In the genomic region with DNA sequence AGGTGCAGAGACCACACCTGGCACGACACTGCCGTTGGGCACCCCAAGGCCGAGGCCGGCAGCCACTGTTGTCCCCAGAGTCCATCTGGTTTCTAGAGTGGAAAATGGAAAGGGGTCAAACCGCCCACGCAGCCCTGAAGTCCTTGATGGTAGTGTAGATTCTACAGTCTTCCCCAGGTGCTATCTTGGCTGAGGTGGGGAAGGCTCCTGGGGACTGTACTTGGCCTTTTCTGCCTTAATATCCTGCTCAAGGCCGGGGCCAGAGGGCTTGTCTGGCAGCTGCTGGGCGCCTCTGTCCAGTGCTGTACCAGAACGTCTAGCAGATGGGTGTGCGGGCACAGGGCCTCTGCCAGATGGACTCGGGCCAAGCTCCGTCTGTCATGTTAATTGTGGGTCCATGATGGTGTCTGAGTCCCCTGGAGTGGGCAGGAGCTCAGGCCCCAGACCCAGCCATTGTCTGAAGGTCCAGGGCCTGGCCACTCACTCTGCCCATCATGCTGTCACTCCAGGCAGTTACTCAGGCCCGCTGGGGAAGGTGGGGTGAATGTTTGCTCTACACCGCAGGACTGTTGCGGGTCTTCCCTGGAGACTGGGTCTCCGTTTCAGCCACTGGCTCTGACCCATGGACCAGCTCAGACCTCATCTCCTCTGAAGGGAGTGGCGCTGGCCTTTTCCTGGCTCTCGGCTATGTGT, we compare ENCODE assay signal across 11 cellular contexts.
A peak's percentile ranks its signal among the peaks of the same experiment; 100 is the strongest.
DNase-seq lines count a peak whose midpoint lies in the region; ATAC-seq, FAIRE-seq and TF ChIP-seq lines count a peak whose summit lies in the region.
"Had no signal": no experiment of that assay in that cellular context is flagged by ENCODE, and none has a peak within 500 bp of the region (broad histone marks: within the 10 kb centered on the region; RNA-seq: fewer than 3 reads in every experiment).

No MANE protein-coding gene starts in this region.

- no peak overlapping the region for H2BK20ac ChIP-seq in H1 (ENCODE audit: low read length)

- TF ChIP-seq POLR2A in H1 (IDR thresholded peaks at IDR 0.05; ENCODE audit: control extremely low read depth in 1 of 2, low read depth in 2 of 2, low read length in 2 of 2): no peak

- no peaks in the 10 kb centered on the region for H3K79me2 ChIP-seq in H1 (ENCODE audit: control insufficient read depth in 1 of 2, insufficient read depth in 2 of 2, low read length in 2 of 2)

- 92% methylated on average over 18 of the region's 18 CpGs; no CpG with 5 or more reads in 1 of the 2 experiments for WGBS in H1 (ENCODE audit: extremely low coverage in 1 of 2, insufficient coverage in 1 of 2, insufficient read length in 1 of 2, insufficient replicate concordance in 2 of 2, low coverage in 1 of 2, low lambda C conversion rate in 2 of 2, missing lambda C conversion rate in 1 of 2), 2 experiments

- H4K91ac ChIP-seq in H1 (replicated peaks; ENCODE audit: insufficient read length, low read length): peak overlapping the region; percentile 3

- peak overlapping the region; percentile 92 to 97 for H3K27ac Mint-ChIP-seq in stimulated activated naive CD8-positive, alpha-beta T cell treated with anti-CD3 and anti-CD28 coated beads, Interleukin-15, amount 100 ng/mL, for 72 hours

- peaks cover 50% of the 10 kb centered on the region for H3K4me1 Mint-ChIP-seq in stimulated activated naive CD8-positive, alpha-beta T cell treated with anti-CD3 and anti-CD28 coated beads, Interleukin-15, amount 100 ng/mL, for 72 hours

- H3K36me3 ChIP-seq in H1 (ENCODE audit: control insufficient read depth in 2 of 4, insufficient read depth in 4 of 4, low read length in 3 of 4): no peaks in the 10 kb centered on the region
- H3K36me3 ChIP-seq: uterus had no signal

- no peak for TF ChIP-seq RAD21 in H1 (IDR thresholded peaks at IDR 0.05 in 1 of 2, conservative IDR thresholded peaks at IDR 0.05 in 1 of 2; ENCODE audit: low read depth in 2 of 2, low read length in 2 of 2)

- no peak overlapping the region for H3K18ac ChIP-seq in H1 (ENCODE audit: extremely low read depth, low read length)

- no peak overlapping the region for H3K4me3 ChIP-seq in H1 (ENCODE audit: extremely low read depth in 1 of 4, insufficient read depth in 2 of 4, low read depth in 3 of 4, low read length in 4 of 4)
- H3K4me3 ChIP-seq: uterus had no signal

- H3K4me2 ChIP-seq in H1 (ENCODE audit: insufficient read depth in 1 of 2, low read depth in 2 of 2, low read length in 2 of 2): no peak overlapping the region

- no peak overlapping the region for H2BK5ac ChIP-seq in H1 (ENCODE audit: low read depth, low read length)

- H2BK12ac ChIP-seq in H1 (ENCODE audit: low read depth, low read length): peak overlapping the region; percentile 50; the same call in 1 of the 2 replicates

- 0 out of 2 replicates have a peak overlapping the region, but pooled peaks have one; percentile 31 for H4K8ac ChIP-seq in H1 (ENCODE audit: extremely low read depth, insufficient read depth, low read length)

- intact Hi-C loops in Right ventricle myocardium inferior (cut with DNase I): loop anchor here (1.0 to 10.0 kb wide), 2 partner anchors 95 to 264 kb away; no protein-coding TSS in a partner anchor
- intact Hi-C loops in Right ventricle myocardium superior (cut with DNase I): loop anchor here (5.0 to 10.0 kb wide), 2 partner anchors 262 to 355 kb away; no protein-coding TSS in a partner anchor

- no peaks in the 10 kb centered on the region for H3K79me1 ChIP-seq in H1 (ENCODE audit: low read depth, low read length)

- no peaks in the 10 kb centered on the region for H3K9me3 Mint-ChIP-seq in stimulated activated naive CD8-positive, alpha-beta T cell treated with anti-CD3 and anti-CD28 coated beads, Interleukin-15, amount 100 ng/mL, for 72 hours
- H3K9me3 Mint-ChIP-seq: CD8-positive, alpha-beta T cell had no signal

- peaks cover 23% of the 10 kb centered on the region for H3K27me3 Mint-ChIP-seq in stimulated activated naive CD8-positive, alpha-beta T cell treated with anti-CD3 and anti-CD28 coated beads, Interleukin-15, amount 100 ng/mL, for 72 hours

- CTCF ChIA-PET in H1 (lab: Charles Lee; ENCODE audit: partially characterized antibody): interaction anchor here (0.9 to 3.0 kb wide), 17 partner anchors 10 to 284 kb away, joined by 3 to 20 read pairs (median 4); no protein-coding TSS in a partner anchor

- peak overlapping the region; percentile 59 to 61 for H3K4me3 Mint-ChIP-seq in stimulated activated naive CD8-positive, alpha-beta T cell treated with anti-CD3 and anti-CD28 coated beads, Interleukin-15, amount 100 ng/mL, for 72 hours
- H3K4me3 Mint-ChIP-seq: CD8-positive, alpha-beta T cell had no signal

- no peak overlapping the region for H3K14ac ChIP-seq in H1 (ENCODE audit: insufficient read length)

- H3K4me1 ChIP-seq in H1 (replicated peaks in 1 of 4; ENCODE audit: control insufficient read depth in 3 of 4, insufficient read depth in 4 of 4, low read length in 3 of 4): peaks cover 0 to 8% (median 1%) of the 10 kb centered on the region in 4 experiments; a peak in 2 of 7 replicates

- no peak for TF ChIP-seq EP300 in H1 (IDR thresholded peaks at IDR 0.05; ENCODE audit: borderline replicate concordance in 1 of 2, low read depth in 2 of 2, low read length in 2 of 2)

- ATAC-seq in Right ventricle myocardium inferior (no peak), Right ventricle myocardium superior (ENCODE audit: poor library complexity) (no peak), HG03354 (IDR thresholded peaks at IDR 0.05; ENCODE audit: poor library complexity, severe bottlenecking, unreplicated experiment) (no peak)
- no peak for ATAC-seq in stimulated activated naive CD8-positive, alpha-beta T cell treated with anti-CD3 and anti-CD28 coated beads, Interleukin-15, amount 100 ng/mL, for 72 hours

- FAIRE-seq in H1 (lab: Jason Lieb, UNC): no peak
- FAIRE-seq: bronchial epithelial cell had no signal

- POLR2A ChIA-PET in H1 (lab: Charles Lee; ENCODE audit: partially characterized antibody): interaction anchor here (0.5 to 1.2 kb wide), 2 partner anchors 23 to 264 kb away, joined by 3 read pairs; no protein-coding TSS in a partner anchor

- no peak overlapping the region for H3K27ac ChIP-seq in H1 (ENCODE audit: low read depth, low read length)
- H3K27ac ChIP-seq: uterus had no signal

- H3K23ac ChIP-seq in H1 (ENCODE audit: insufficient read length): no peak overlapping the region

- H2AK5ac ChIP-seq in H1 (ENCODE audit: low read depth, low read length): no peak overlapping the region

- TF ChIP-seq CTCF in H1 (IDR thresholded peaks at IDR 0.05; ENCODE audit: control extremely low read depth in 1 of 3, insufficient read depth in 1 of 3, low read depth in 1 of 3, low read length in 3 of 3): no peak

- H2AFZ ChIP-seq in H1 (ENCODE audit: low read length): no peak overlapping the region

- H2BK120ac ChIP-seq in H1 (replicated peaks; ENCODE audit: low read depth, low read length): no peak overlapping the region

- H3K9me3 ChIP-seq in H1 (ENCODE audit: insufficient read depth in 2 of 2, low read depth in 1 of 2, low read length in 1 of 2): no peaks in the 10 kb centered on the region
- H3K9me3 ChIP-seq: uterus had no signal

- H3K9ac ChIP-seq in H1 (replicated peaks in 1 of 4; ENCODE audit: extremely low read depth in 1 of 4, low read depth in 3 of 4, low read length in 3 of 4): no peak overlapping the region

- H3K23me2 ChIP-seq in H1 (ENCODE audit: low read depth, low read length): peaks cover 3% of the 10 kb centered on the region; the same call in 1 of the 2 replicates

- H2BK15ac ChIP-seq in H1 (ENCODE audit: low read length): peak overlapping the region; percentile 29; the same call in 1 of the 2 replicates

- H3K56ac ChIP-seq in H1 (replicated peaks; ENCODE audit: insufficient read length, low read depth, low read length): no peak overlapping the region

- H3K4ac ChIP-seq in H1 (replicated peaks; ENCODE audit: insufficient read length, low read depth, low read length): no peak overlapping the region

- DNase-seq in Right ventricle myocardium inferior (ENCODE audit: missing footprints) (peak; percentile 49), Right ventricle myocardium superior (no peak), SHP77 treated with DMSO at 0.1 percent for 48 hours (lab: John Stamatoyannopoulos, UW) (peak; percentile 50), H1 (ENCODE audit: low read depth in 1 of 2, low spot score in 2 of 2) (no peak), AG20443 (ENCODE audit: low spot score) (no peak), foreskin melanocyte (no peak)
- DNase-seq in stimulated activated naive CD8-positive, alpha-beta T cell treated with anti-CD3 and anti-CD28 coated beads, Interleukin-15, amount 100 ng/mL, for 72 hours: peak in 1 of 2 donors; percentile 17

- no peak overlapping the region for H4K5ac ChIP-seq in H1 (ENCODE audit: insufficient read length, low read depth, low read length)

- H4K20me1 ChIP-seq in H1 (replicated peaks in 1 of 2; ENCODE audit: control insufficient read depth in 1 of 2, insufficient read depth in 2 of 2, low read length in 2 of 2): peaks cover 0 to 1% of the 10 kb centered on the region in 2 experiments

- H3K27me3 ChIP-seq in H1 (replicated peaks in 1 of 4; ENCODE audit: control insufficient read depth in 3 of 4, extremely low read depth in 1 of 4, insufficient read depth in 3 of 4, low read length in 3 of 4): no peaks in the 10 kb centered on the region
- H3K27me3 ChIP-seq: uterus had no signal

TF ChIP-seq in H1, 55 proteins besides CTCF, POLR2A, EP300 and RAD21:
- no peak for TF ChIP-seq TAF7 (optimal IDR thresholded peaks at IDR 0.05; ENCODE audit: borderline replicate concordance, low read depth, low read length)
- no peak for TF ChIP-seq JUND (IDR thresholded peaks at IDR 0.05; ENCODE audit: low read length)

Comparison
In these comparisons a context has a peak if more than half of its experiments do, and no peak if none do; other contexts are left out.
1. DNase-seq: peak in Right ventricle myocardium inferior (single experiment) and SHP77 treated with DMSO at 0.1 percent for 48 hours (single experiment); none in Right ventricle myocardium superior (single experiment), H1 (0 of 2), AG20443 (single experiment) and foreskin melanocyte (single experiment).